In the genomic region with DNA sequence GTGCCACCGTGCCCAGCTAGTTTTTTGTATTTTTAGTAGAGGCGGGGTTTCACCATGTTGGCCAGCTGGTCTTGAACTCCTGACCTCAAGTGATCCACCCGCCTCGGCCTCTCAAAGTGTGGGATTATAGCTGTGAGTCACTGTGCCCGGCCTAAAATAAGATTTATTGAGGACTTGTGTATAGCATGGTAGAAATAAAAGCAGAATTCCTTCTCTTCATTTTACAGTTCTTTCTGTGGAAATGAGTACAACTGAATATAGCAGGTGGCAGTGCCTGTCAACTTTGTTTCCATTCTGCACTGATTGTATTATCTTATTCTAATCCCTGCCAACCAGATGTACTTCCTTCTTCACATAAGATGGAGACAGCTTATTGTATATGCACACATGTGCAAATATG, we compare ENCODE assay signal across 1 cellular context.
TF ChIP-seq lines count a peak whose summit lies in the region.

No MANE protein-coding gene starts in this region.

TF ChIP-seq in GM23338, 12 proteins besides CTCF, POLR2A, EP300 and RAD21 (continued from another document):
- TF ChIP-seq, protein P1, sequence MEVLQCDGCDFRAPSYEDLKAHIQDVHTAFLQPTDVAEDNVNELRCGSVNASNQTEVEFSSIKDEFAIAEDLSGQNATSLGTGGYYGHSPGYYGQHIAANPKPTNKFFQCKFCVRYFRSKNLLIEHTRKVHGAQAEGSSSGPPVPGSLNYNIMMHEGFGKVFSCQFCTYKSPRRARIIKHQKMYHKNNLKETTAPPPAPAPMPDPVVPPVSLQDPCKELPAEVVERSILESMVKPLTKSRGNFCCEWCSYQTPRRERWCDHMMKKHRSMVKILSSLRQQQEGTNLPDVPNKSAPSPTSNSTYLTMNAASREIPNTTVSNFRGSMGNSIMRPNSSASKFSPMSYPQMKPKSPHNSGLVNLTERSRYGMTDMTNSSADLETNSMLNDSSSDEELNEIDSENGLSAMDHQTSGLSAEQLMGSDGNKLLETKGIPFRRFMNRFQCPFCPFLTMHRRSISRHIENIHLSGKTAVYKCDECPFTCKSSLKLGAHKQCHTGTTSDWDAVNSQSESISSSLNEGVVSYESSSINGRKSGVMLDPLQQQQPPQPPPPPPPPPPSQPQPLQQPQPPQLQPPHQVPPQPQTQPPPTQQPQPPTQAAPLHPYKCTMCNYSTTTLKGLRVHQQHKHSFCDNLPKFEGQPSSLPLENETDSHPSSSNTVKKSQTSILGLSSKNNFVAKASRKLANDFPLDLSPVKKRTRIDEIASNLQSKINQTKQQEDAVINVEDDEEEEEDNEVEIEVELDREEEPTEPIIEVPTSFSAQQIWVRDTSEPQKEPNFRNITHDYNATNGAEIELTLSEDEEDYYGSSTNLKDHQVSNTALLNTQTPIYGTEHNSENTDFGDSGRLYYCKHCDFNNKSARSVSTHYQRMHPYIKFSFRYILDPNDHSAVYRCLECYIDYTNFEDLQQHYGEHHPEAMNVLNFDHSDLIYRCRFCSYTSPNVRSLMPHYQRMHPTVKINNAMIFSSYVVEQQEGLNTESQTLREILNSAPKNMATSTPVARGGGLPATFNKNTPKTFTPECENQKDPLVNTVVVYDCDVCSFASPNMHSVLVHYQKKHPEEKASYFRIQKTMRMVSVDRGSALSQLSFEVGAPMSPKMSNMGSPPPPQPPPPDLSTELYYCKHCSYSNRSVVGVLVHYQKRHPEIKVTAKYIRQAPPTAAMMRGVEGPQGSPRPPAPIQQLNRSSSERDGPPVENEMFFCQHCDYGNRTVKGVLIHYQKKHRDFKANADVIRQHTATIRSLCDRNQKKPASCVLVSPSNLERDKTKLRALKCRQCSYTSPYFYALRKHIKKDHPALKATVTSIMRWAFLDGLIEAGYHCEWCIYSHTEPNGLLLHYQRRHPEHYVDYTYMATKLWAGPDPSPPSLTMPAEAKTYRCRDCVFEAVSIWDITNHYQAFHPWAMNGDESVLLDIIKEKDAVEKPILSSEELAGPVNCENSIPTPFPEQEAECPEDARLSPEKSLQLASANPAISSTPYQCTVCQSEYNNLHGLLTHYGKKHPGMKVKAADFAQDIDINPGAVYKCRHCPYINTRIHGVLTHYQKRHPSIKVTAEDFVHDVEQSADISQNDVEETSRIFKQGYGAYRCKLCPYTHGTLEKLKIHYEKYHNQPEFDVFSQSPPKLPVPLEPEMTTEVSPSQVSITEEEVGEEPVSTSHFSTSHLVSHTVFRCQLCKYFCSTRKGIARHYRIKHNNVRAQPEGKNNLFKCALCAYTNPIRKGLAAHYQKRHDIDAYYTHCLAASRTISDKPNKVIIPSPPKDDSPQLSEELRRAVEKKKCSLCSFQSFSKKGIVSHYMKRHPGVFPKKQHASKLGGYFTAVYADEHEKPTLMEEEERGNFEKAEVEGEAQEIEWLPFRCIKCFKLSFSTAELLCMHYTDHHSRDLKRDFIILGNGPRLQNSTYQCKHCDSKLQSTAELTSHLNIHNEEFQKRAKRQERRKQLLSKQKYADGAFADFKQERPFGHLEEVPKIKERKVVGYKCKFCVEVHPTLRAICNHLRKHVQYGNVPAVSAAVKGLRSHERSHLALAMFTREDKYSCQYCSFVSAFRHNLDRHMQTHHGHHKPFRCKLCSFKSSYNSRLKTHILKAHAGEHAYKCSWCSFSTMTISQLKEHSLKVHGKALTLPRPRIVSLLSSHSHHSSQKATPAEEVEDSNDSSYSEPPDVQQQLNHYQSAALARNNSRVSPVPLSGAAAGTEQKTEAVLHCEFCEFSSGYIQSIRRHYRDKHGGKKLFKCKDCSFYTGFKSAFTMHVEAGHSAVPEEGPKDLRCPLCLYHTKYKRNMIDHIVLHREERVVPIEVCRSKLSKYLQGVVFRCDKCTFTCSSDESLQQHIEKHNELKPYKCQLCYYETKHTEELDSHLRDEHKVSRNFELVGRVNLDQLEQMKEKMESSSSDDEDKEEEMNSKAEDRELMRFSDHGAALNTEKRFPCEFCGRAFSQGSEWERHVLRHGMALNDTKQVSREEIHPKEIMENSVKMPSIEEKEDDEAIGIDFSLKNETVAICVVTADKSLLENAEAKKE (CRISPR knock-in tag; IDR thresholded peaks at IDR 0.05), result no peak
- TF ChIP-seq ZNF114 (CRISPR knock-in tag; IDR thresholded peaks at IDR 0.05) (no peak), EZH2 (IDR thresholded peaks at IDR 0.05; ENCODE audit: low read depth, unreplicated experiment) (no peak), CREB1 (CRISPR knock-in tag; IDR thresholded peaks at IDR 0.05; ENCODE audit: low read depth) (no peak), EZH2phosphoT487 (IDR thresholded peaks at IDR 0.05; ENCODE audit: unreplicated experiment) (no peak), NANOG (IDR thresholded peaks at IDR 0.05; ENCODE audit: borderline replicate concordance) (no peak)
- TF ChIP-seq, protein P2, sequence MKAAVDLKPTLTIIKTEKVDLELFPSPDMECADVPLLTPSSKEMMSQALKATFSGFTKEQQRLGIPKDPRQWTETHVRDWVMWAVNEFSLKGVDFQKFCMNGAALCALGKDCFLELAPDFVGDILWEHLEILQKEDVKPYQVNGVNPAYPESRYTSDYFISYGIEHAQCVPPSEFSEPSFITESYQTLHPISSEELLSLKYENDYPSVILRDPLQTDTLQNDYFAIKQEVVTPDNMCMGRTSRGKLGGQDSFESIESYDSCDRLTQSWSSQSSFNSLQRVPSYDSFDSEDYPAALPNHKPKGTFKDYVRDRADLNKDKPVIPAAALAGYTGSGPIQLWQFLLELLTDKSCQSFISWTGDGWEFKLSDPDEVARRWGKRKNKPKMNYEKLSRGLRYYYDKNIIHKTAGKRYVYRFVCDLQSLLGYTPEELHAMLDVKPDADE (IDR thresholded peaks at IDR 0.05), result no peak
